ENCODE assay signal across 24 cellular contexts in the genomic region with DNA sequence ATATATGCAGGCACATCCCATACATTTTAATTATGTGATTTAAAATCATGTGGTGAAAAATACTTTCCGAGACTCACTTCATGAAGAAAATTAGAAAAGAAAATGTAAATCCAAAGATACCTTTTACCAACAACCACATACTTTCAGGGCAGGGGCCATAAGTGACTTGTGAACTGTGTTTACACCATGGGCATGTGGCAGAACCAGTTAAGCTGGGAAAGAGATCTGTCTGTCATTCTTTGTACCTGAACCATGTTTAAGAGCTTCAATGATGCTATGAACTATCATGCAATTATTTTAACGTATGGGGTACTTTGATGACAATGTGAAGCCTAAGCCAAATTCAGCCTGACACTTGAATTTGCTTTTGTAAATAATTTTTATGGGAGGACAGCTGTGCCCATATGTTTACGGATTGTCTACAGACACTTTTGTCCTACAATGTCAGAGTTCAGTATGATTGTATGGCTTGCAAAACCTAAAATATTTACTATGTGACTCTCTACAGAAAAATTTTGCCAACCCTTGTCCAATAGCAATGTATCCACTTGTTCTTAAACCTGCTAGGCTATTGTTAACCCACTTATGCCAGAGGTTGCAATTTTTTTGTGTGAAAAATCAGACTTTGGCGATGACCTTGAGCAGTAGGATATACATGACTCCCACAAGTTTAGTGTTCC.
A peak's percentile ranks its signal among the peaks of the same experiment; 100 is the strongest.
DNase-seq lines count a peak whose midpoint lies in the region; FAIRE-seq and TF ChIP-seq lines count a peak whose summit lies in the region.
"Had no signal": no experiment of that assay in that cellular context is flagged by ENCODE, and none has a peak within 500 bp of the region (broad histone marks: within the 10 kb centered on the region; RNA-seq: fewer than 3 reads in every experiment).

No MANE protein-coding gene starts in this region.

- TF ChIP-seq CTCF in bronchial epithelial cell (IDR thresholded peaks at IDR 0.05; ENCODE audit: insufficient read depth, low read length, severe bottlenecking) (no peak), testis (IDR thresholded peaks at IDR 0.05) (no peak)

- H3K36me3 ChIP-seq in bronchial epithelial cell (ENCODE audit: control insufficient read depth, insufficient read depth, low read length) (no peaks in the 10 kb centered on the region), testis (ENCODE audit: low read depth, missing control alignments) (no peaks in the 10 kb centered on the region)
- H3K36me3 ChIP-seq: BLaER1 treated with 17β-estradiol and CSF1 and Interleukin-3, amounts not matched to agents 10 nM and 100 nM had no signal

- no peak overlapping the region for H3K4me3 Mint-ChIP-seq in activated CD4-positive, alpha-beta T cell treated with anti-CD3 and anti-CD28 coated beads, Interleukin-2, amount 10 ng/mL, durations not matched to agents 24 days and 14 days
- H3K4me3 Mint-ChIP-seq: CD4-positive, alpha-beta T cell; T-helper 1 cell treated with Interleukin-12 subunit alpha and Interleukin-12 subunit beta and Interleukin-4 antibody, amounts not matched to agents 30 μg/mL and 1 μg/mL, for 36 hours had no signal

- TF ChIP-seq POLR2A in testis (IDR thresholded peaks at IDR 0.05) = no peak

- FAIRE-seq in bronchial epithelial cell (lab: Jason Lieb, UNC) = no peak
- FAIRE-seq: A549, GM12892, GM19239, HepG2 had no signal

- no peaks in the 10 kb centered on the region for H3K27me3 Mint-ChIP-seq in activated CD4-positive, alpha-beta T cell treated with anti-CD3 and anti-CD28 coated beads, Interleukin-2, amount 10 ng/mL, durations not matched to agents 24 days and 14 days
- H3K27me3 Mint-ChIP-seq: CD4-positive, alpha-beta T cell had no signal

- no peaks in the 10 kb centered on the region for H3K4me1 Mint-ChIP-seq in activated CD4-positive, alpha-beta T cell treated with anti-CD3 and anti-CD28 coated beads, Interleukin-2, amount 10 ng/mL, durations not matched to agents 24 days and 14 days

- no peaks in the 10 kb centered on the region for H3K36me3 Mint-ChIP-seq in activated CD4-positive, alpha-beta T cell treated with anti-CD3 and anti-CD28 coated beads, Interleukin-2, amount 10 ng/mL, durations not matched to agents 24 days and 14 days (ENCODE audit: low read depth)

- 93 to 97% methylated on average over 4 of the region's 4 CpGs for WGBS in testis, 2 donors

- H3K27me3 ChIP-seq in bronchial epithelial cell (ENCODE audit: control insufficient read depth, insufficient read depth, low read length) (no peaks in the 10 kb centered on the region), testis (no peaks in the 10 kb centered on the region)
- H3K27me3 ChIP-seq: BLaER1 treated with 17β-estradiol and CSF1 and Interleukin-3, amounts not matched to agents 10 nM and 100 nM had no signal

- no peak overlapping the region for H3K27ac Mint-ChIP-seq in activated CD4-positive, alpha-beta T cell treated with anti-CD3 and anti-CD28 coated beads, Interleukin-2, amount 10 ng/mL, durations not matched to agents 24 days and 14 days
- H3K27ac Mint-ChIP-seq: CD4-positive, alpha-beta T cell; T-helper 1 cell treated with Interleukin-12 subunit alpha and Interleukin-12 subunit beta and Interleukin-4 antibody, amounts not matched to agents 30 μg/mL and 1 μg/mL, for 36 hours had no signal

- H3K4me3 ChIP-seq in bronchial epithelial cell (ENCODE audit: low read depth, low read length) = no peak overlapping the region
- H3K4me3 ChIP-seq in testis = no peak overlapping the region
- H3K4me3 ChIP-seq: A549; BLaER1 treated with 17β-estradiol and CSF1 and Interleukin-3, amounts not matched to agents 10 nM and 100 nM had no signal

- H3K9me3 Mint-ChIP-seq in activated CD4-positive, alpha-beta T cell treated with anti-CD3 and anti-CD28 coated beads, Interleukin-2, amount 10 ng/mL, durations not matched to agents 24 days and 14 days = no peaks in the 10 kb centered on the region
- H3K9me3 Mint-ChIP-seq: T-helper 1 cell treated with Interleukin-12 subunit alpha and Interleukin-12 subunit beta and Interleukin-4 antibody, amounts not matched to agents 30 μg/mL and 1 μg/mL, for 36 hours had no signal

- H3K27ac ChIP-seq in testis = no peak overlapping the region
- H3K27ac ChIP-seq: A549; BLaER1 treated with 17β-estradiol and CSF1 and Interleukin-3, amounts not matched to agents 10 nM and 100 nM had no signal

- no peaks in the 10 kb centered on the region for H3K9me3 ChIP-seq in testis

- DNase-seq in activated CD4-positive, alpha-beta T cell treated with anti-CD3 and anti-CD28 coated beads, Interleukin-2, amount 10 ng/mL, durations not matched to agents 24 days and 14 days = peak; percentile 17
- DNase-seq in activated CD4-positive, alpha-beta T cell treated with anti-CD3 and anti-CD28 coated beads for 1 hour = no peak
- peak; percentile 46 for DNase-seq in HT-29 (ENCODE audit: low spot score)
- DNase-seq in bronchial epithelial cell (ENCODE audit: low read depth) = peak; percentile 7
- no peak for DNase-seq in RPMI8226
- no peak for DNase-seq in NCI-H526 treated with DMSO at 0.1 percent for 48 hours (lab: John Stamatoyannopoulos, UW)
- DNase-seq in testis = no peak
- DNase-seq: AML-193; CD4-positive, alpha-beta T cell; COR-L47; DMS79 treated with DMSO at 0.1 percent for 48 hours; Karpas-422; NCI-H1105; NCI-H1436 treated with DMSO at 0.1 percent for 48 hours; NCI-H187 treated with DMSO at 0.1 percent for 48 hours; NCI-H446; NCI-H526; Right ventricle myocardium superior had no signal

- H3K4me1 ChIP-seq in testis = no peaks in the 10 kb centered on the region

- intact Hi-C loops in activated CD4-positive, alpha-beta T cell treated with anti-CD3 and anti-CD28 coated beads, Interleukin-2, amount 10 ng/mL, durations not matched to agents 24 days and 14 days (cut with micrococcal nuclease) = no loop called here
- intact Hi-C loops in testis (cut with DNase I; ENCODE audit: low total_unique reads) = no loop called here

Comparison
In these comparisons a context has a peak if more than half of its experiments do, and no peak if none do; other contexts are left out.
1. DNase-seq: peak in activated CD4-positive, alpha-beta T cell treated with anti-CD3 and anti-CD28 coated beads, Interleukin-2, amount 10 ng/mL, durations not matched to agents 24 days and 14 days (single experiment), HT-29 (single experiment) and bronchial epithelial cell (single experiment); none in activated CD4-positive, alpha-beta T cell treated with anti-CD3 and anti-CD28 coated beads for 1 hour (single experiment), RPMI8226 (single experiment), NCI-H526 treated with DMSO at 0.1 percent for 48 hours (single experiment) and testis (single experiment).